ENCODE assay signal across 16 cellular contexts in genomic region chr1:203671047-203671446, GRCh38. TPM values are rescaled to one million over a fixed set of nuclear protein-coding genes. Genes with fewer than 3 reads are reported as not detected.
DNase-seq lines count a peak whose midpoint lies in the region; ATAC-seq and TF ChIP-seq lines count a peak whose summit lies in the region.
"Had no signal": no experiment of that assay in that cellular context is flagged by ENCODE, and none has a peak within 500 bp of the region (broad histone marks: within the 10 kb centered on the region; RNA-seq: fewer than 3 reads in every experiment).

No MANE protein-coding gene starts in this region.

- H3K4me1 Mint-ChIP-seq in T-helper 2 cell treated with Interferon-gamma antibody and Interleukin-4, amounts not matched to agents 5 μg/mL and 100 μg/mL, for 36 hours (ENCODE audit: low read depth): peaks cover 62% of the 10 kb centered on the region
- peaks cover 59% of the 10 kb centered on the region for H3K4me1 Mint-ChIP-seq in activated naive CD8-positive, alpha-beta T cell treated with anti-CD3 and anti-CD28 coated beads, Interleukin-2, amount 50 U/mL, for 24 hours

- no peaks in the 10 kb centered on the region for H3K9me3 Mint-ChIP-seq in T-helper 2 cell treated with Interferon-gamma antibody and Interleukin-4, amounts not matched to agents 5 μg/mL and 100 μg/mL, for 36 hours
- no peaks in the 10 kb centered on the region for H3K9me3 Mint-ChIP-seq in activated naive CD8-positive, alpha-beta T cell treated with anti-CD3 and anti-CD28 coated beads, Interleukin-2, amount 50 U/mL, for 24 hours
- H3K9me3 Mint-ChIP-seq: activated naive CD4-positive, alpha-beta T cell treated with anti-CD3 and anti-CD28 coated beads, Interleukin-2, amount 10 ng/mL, durations not matched to agents 7 days and 5 days; dendritic cell treated with granulocyte-macrophage colony-stimulating factor and Interleukin-4, amounts not matched to agents 40 ng/mL and 50 ng/mL, for 4 days; naive B cell; stimulated activated naive CD8-positive, alpha-beta T cell treated with anti-CD3 and anti-CD28 coated beads, Interleukin-15, amount 100 ng/mL, for 72 hours had no signal

- TF ChIP-seq POLR2A in gastroesophageal sphincter (IDR thresholded peaks at IDR 0.05) (no peak), stomach (IDR thresholded peaks at IDR 0.05) (no peak)

- no peaks in the 10 kb centered on the region for H3K27me3 Mint-ChIP-seq in T-helper 2 cell treated with Interferon-gamma antibody and Interleukin-4, amounts not matched to agents 5 μg/mL and 100 μg/mL, for 36 hours (ENCODE audit: low read depth)
- no peaks in the 10 kb centered on the region for H3K27me3 Mint-ChIP-seq in activated naive CD8-positive, alpha-beta T cell treated with anti-CD3 and anti-CD28 coated beads, Interleukin-2, amount 50 U/mL, for 24 hours
- H3K27me3 Mint-ChIP-seq: activated naive CD4-positive, alpha-beta T cell treated with anti-CD3 and anti-CD28 coated beads, Interleukin-2, amount 10 ng/mL, durations not matched to agents 7 days and 5 days; dendritic cell treated with granulocyte-macrophage colony-stimulating factor and Interleukin-4, amounts not matched to agents 40 ng/mL and 50 ng/mL, for 4 days; naive B cell; stimulated activated naive CD8-positive, alpha-beta T cell treated with anti-CD3 and anti-CD28 coated beads, Interleukin-15, amount 100 ng/mL, for 72 hours had no signal

- no peak for ATAC-seq in activated naive CD8-positive, alpha-beta T cell treated with anti-CD3 and anti-CD28 coated beads, Interleukin-2, amount 50 U/mL, for 24 hours
- ATAC-seq in gastroesophageal sphincter (no peak), foreskin keratinocyte (no peak)
- ATAC-seq: stimulated activated naive CD8-positive, alpha-beta T cell treated with anti-CD3 and anti-CD28 coated beads, Interleukin-15, amount 100 ng/mL, for 72 hours had no signal

- H3K4me1 ChIP-seq in gastroesophageal sphincter (peaks cover 45 to 100% (median 81%) of the 10 kb centered on the region in 3 donors), stomach (peaks cover 37 to 100% (median 80%) of the 10 kb centered on the region in 4 donors), foreskin keratinocyte (peaks cover 11% of the 10 kb centered on the region)

- peak overlapping the region; percentile 70 to 91 (median 86) for H3K27ac ChIP-seq in gastroesophageal sphincter
- H3K27ac ChIP-seq in stomach: peak overlapping the region in 4 of 5 donors; percentile 68 to 87 (median 83)
- H3K27ac ChIP-seq in foreskin keratinocyte: no peak overlapping the region

- DNase-seq in T-helper 2 cell treated with Interferon-gamma antibody and Interleukin-4, amounts not matched to agents 5 μg/mL and 100 μg/mL, for 36 hours (ENCODE audit: low spot score): no peak
- DNase-seq in T-helper 2 cell (no peak), stomach (no peak), HEK293T (ENCODE audit: extremely low spot score) (no peak), foreskin keratinocyte (no peak), NCI-H2029 (lab: John Stamatoyannopoulos, UW) (no peak)
- no peak for DNase-seq in activated naive CD8-positive, alpha-beta T cell treated with anti-CD3 and anti-CD28 coated beads, Interleukin-2, amount 50 U/mL, for 24 hours
- DNase-seq: 8988T; activated CD4-positive, alpha-beta T cell treated with anti-CD3 and anti-CD28 coated beads, Interleukin-2, amount 50 U/mL, for 48 hours; activated naive CD4-positive, alpha-beta T cell treated with anti-CD3 and anti-CD28 coated beads, Interleukin-2, amount 10 ng/mL, durations not matched to agents 7 days and 5 days; naive B cell; NCI-H1930; stimulated activated naive CD8-positive, alpha-beta T cell treated with anti-CD3 and anti-CD28 coated beads, Interleukin-15, amount 100 ng/mL, for 72 hours; T1000 had no signal

- POLR2A ChIA-PET in HEK293T (lab: Yijun Ruan, JAX): no interaction called here

- H3K4me3 Mint-ChIP-seq in T-helper 2 cell treated with Interferon-gamma antibody and Interleukin-4, amounts not matched to agents 5 μg/mL and 100 μg/mL, for 36 hours: no peak overlapping the region
- H3K4me3 Mint-ChIP-seq in activated naive CD8-positive, alpha-beta T cell treated with anti-CD3 and anti-CD28 coated beads, Interleukin-2, amount 50 U/mL, for 24 hours: no peak overlapping the region
- H3K4me3 Mint-ChIP-seq: activated naive CD4-positive, alpha-beta T cell treated with anti-CD3 and anti-CD28 coated beads, Interleukin-2, amount 10 ng/mL, durations not matched to agents 7 days and 5 days; dendritic cell treated with granulocyte-macrophage colony-stimulating factor and Interleukin-4, amounts not matched to agents 40 ng/mL and 50 ng/mL, for 4 days; naive B cell; stimulated activated naive CD8-positive, alpha-beta T cell treated with anti-CD3 and anti-CD28 coated beads, Interleukin-15, amount 100 ng/mL, for 72 hours had no signal

- TF ChIP-seq EP300 in gastroesophageal sphincter (IDR thresholded peaks at IDR 0.05) (no peak), stomach (IDR thresholded peaks at IDR 0.05) (no peak)

- no peak overlapping the region for H3K4me3 ChIP-seq in gastroesophageal sphincter
- no peak overlapping the region for H3K4me3 ChIP-seq in stomach

- H3K9me3 ChIP-seq in gastroesophageal sphincter (no peaks in the 10 kb centered on the region), stomach (no peaks in the 10 kb centered on the region)

- intact Hi-C loops in stomach (cut with DNase I; ENCODE audit: low total_unique reads): no loop called here

- no peaks in the 10 kb centered on the region for H3K36me3 ChIP-seq in gastroesophageal sphincter
- no peaks in the 10 kb centered on the region for H3K36me3 ChIP-seq in stomach

- H3K27me3 ChIP-seq in gastroesophageal sphincter: no peaks in the 10 kb centered on the region
- H3K27me3 ChIP-seq in stomach: no peaks in the 10 kb centered on the region
- H3K27me3 ChIP-seq in foreskin keratinocyte: no peaks in the 10 kb centered on the region

- CTCF ChIA-PET in HEK293T (lab: Yijun Ruan, JAX): no interaction called here

- 27 to 35% methylated on average over 4 of the region's 4 CpGs for WGBS in gastroesophageal sphincter (ENCODE audit: low coverage in 1 of 2), 2 donors
- 68 to 93% (median 83%) methylated on average over 4 of the region's 4 CpGs for WGBS in stomach, 5 donors

- no peak for TF ChIP-seq CTCF in gastroesophageal sphincter (IDR thresholded peaks at IDR 0.05)
- TF ChIP-seq CTCF in stomach (IDR thresholded peaks at IDR 0.05): no peak
- no peak for TF ChIP-seq CTCF in foreskin keratinocyte (conservative IDR thresholded peaks at IDR 0.05)

- peaks cover 49% of the 10 kb centered on the region for H3K36me3 Mint-ChIP-seq in T-helper 2 cell treated with Interferon-gamma antibody and Interleukin-4, amounts not matched to agents 5 μg/mL and 100 μg/mL, for 36 hours (ENCODE audit: low read depth)
- H3K36me3 Mint-ChIP-seq in activated naive CD8-positive, alpha-beta T cell treated with anti-CD3 and anti-CD28 coated beads, Interleukin-2, amount 50 U/mL, for 24 hours (ENCODE audit: low read depth): peaks cover 1% of the 10 kb centered on the region
- H3K36me3 Mint-ChIP-seq: naive B cell had no signal

- H3K27ac Mint-ChIP-seq in T-helper 2 cell treated with Interferon-gamma antibody and Interleukin-4, amounts not matched to agents 5 μg/mL and 100 μg/mL, for 36 hours: peak overlapping the region; percentile 46
- peak overlapping the region; percentile 43 for H3K27ac Mint-ChIP-seq in activated naive CD8-positive, alpha-beta T cell treated with anti-CD3 and anti-CD28 coated beads, Interleukin-2, amount 50 U/mL, for 24 hours
- H3K27ac Mint-ChIP-seq: activated naive CD4-positive, alpha-beta T cell treated with anti-CD3 and anti-CD28 coated beads, Interleukin-2, amount 10 ng/mL, durations not matched to agents 7 days and 5 days; dendritic cell treated with granulocyte-macrophage colony-stimulating factor and Interleukin-4, amounts not matched to agents 40 ng/mL and 50 ng/mL, for 4 days had no signal

TF ChIP-seq in HEK293T, 16 proteins besides CTCF, POLR2A, EP300 and RAD21:
- TF ChIP-seq FOXK2 (IDR thresholded peaks at IDR 0.05): no peak
- TF ChIP-seq FOXM1 (IDR thresholded peaks at IDR 0.05; ENCODE audit: borderline replicate concordance): no peak
- TF ChIP-seq ZNF384 (IDR thresholded peaks at IDR 0.05): no peak
- TF ChIP-seq SP1 (IDR thresholded peaks at IDR 0.05): no peak
- no peak for TF ChIP-seq HDGF (IDR thresholded peaks at IDR 0.05; ENCODE audit: borderline replicate concordance)
- TF ChIP-seq CTBP1 (IDR thresholded peaks at IDR 0.05; ENCODE audit: borderline replicate concordance): no peak
- no peak for TF ChIP-seq LEF1 (IDR thresholded peaks at IDR 0.05; ENCODE audit: borderline replicate concordance)
- TF ChIP-seq TARDBP (IDR thresholded peaks at IDR 0.05): no peak
- TF ChIP-seq ELF4 (IDR thresholded peaks at IDR 0.05): no peak
- TF ChIP-seq ARNT (IDR thresholded peaks at IDR 0.05): no peak
- no peak for TF ChIP-seq FOXA1 (IDR thresholded peaks at IDR 0.05)
- TF ChIP-seq BHLHE40 (IDR thresholded peaks at IDR 0.05; ENCODE audit: borderline replicate concordance): no peak
- TF ChIP-seq NFRKB (IDR thresholded peaks at IDR 0.05): no peak
- no peak for TF ChIP-seq L3MBTL2 (conservative IDR thresholded peaks at IDR 0.05)
- TF ChIP-seq PKNOX1 (IDR thresholded peaks at IDR 0.05): no peak
- no peak for TF ChIP-seq SUZ12 (IDR thresholded peaks at IDR 0.05)
TF ChIP-seq in HEK293T: peak in this region for 0.

RNA-seq across cellular contexts. Expression of gene ATP2B4, which starts 44.4 kb away (rescaled TPM):
- total RNA-seq in gastroesophageal sphincter: 100 to 1,000 TPM; 211 to 454 (median 257) TPM
- total RNA-seq in stomach: 100 to 1,000 TPM in 2 of 5 donors, 10 to 100 TPM in 3; 38.5 to 353 (median 78.2) TPM
- polyA plus RNA-seq in stomach: 10 to 100 TPM in 1 of 3 donors, 1 to 10 TPM in 2; 4.4 to 23.6 (median 4.8) TPM
- total RNA-seq in foreskin keratinocyte: 71.9 and 82.3 TPM in 2 replicates
- 21.2 and 22.1 TPM in 2 replicates for polyA plus RNA-seq in foreskin keratinocyte
